ENCODE assay signal across 17 cellular contexts in genomic region chr5:157361865-157362465, GRCh38.
DNase-seq lines count a peak whose midpoint lies in the region; ATAC-seq and TF ChIP-seq lines count a peak whose summit lies in the region.
"Had no signal": no experiment of that assay in that cellular context is flagged by ENCODE, and none has a peak within 500 bp of the region (broad histone marks: within the 10 kb centered on the region; RNA-seq: fewer than 3 reads in every experiment).

No MANE protein-coding gene starts in this region.

- H3K4me3 Mint-ChIP-seq in chondrocyte (ENCODE audit: unreplicated experiment) = no peak overlapping the region

- ATAC-seq in GM21526 (IDR thresholded peaks at IDR 0.05; ENCODE audit: low FRiP score, unreplicated experiment) = no peak
- ATAC-seq: activated CD4-positive, CD25-positive, alpha-beta regulatory T cell treated with anti-CD3 and anti-CD28 coated beads, Interleukin-2, amount 50 U/mL, for 24 hours had no signal

- no peaks in the 10 kb centered on the region for H3K27me3 Mint-ChIP-seq in chondrocyte (ENCODE audit: low read depth)

- no peak overlapping the region for H3K27ac Mint-ChIP-seq in chondrocyte (ENCODE audit: unreplicated experiment)

- no peak overlapping the region for H3K27ac ChIP-seq in ovary
- H3K27ac ChIP-seq: prostate gland had no signal

- H3K9me3 Mint-ChIP-seq in chondrocyte (ENCODE audit: low read depth) = no peaks in the 10 kb centered on the region

- DNase-seq in CD1c-positive myeloid dendritic cell (ENCODE audit: extremely low spot score) (peak; percentile 48), MV-4-11 (lab: John Stamatoyannopoulos, UW) (peak; percentile 87), astrocyte of the hippocampus (ENCODE audit: low read depth, low spot score) (peak; percentile 36), islet precursor cell (peak; percentile 29), chondrocyte (ENCODE audit: low spot score) (no peak), ovary (no peak)
- no peak for DNase-seq in activated effector memory CD4-positive, alpha-beta T cell treated with Interleukin-2 at 50 U/mL for 16 hours
- DNase-seq: activated gamma-delta T cell; effector CD8-positive, alpha-beta T cell; GF-D8; hypothalamus; NCI-H526 treated with DMSO at 0.1 percent for 48 hours had no signal

- H3K36me3 ChIP-seq in ovary = no peaks in the 10 kb centered on the region

- TF ChIP-seq CTCF in chondrocyte (IDR thresholded peaks at IDR 0.05) = no peak
- TF ChIP-seq CTCF in ovary (IDR thresholded peaks at IDR 0.05) = no peak

- H3K4me1 Mint-ChIP-seq in chondrocyte (ENCODE audit: low read depth) = peaks cover 5% of the 10 kb centered on the region

- no peaks in the 10 kb centered on the region for H3K4me1 ChIP-seq in ovary (ENCODE audit: insufficient read depth)
- H3K4me1 ChIP-seq: HAP-1, prostate gland had no signal

- no peaks in the 10 kb centered on the region for H3K9me3 ChIP-seq in ovary
- H3K9me3 ChIP-seq: BLaER1 treated with 17β-estradiol and CSF1 and Interleukin-3, amounts not matched to agents 10 nM and 100 nM; HAP-1; prostate gland had no signal

- H3K27me3 ChIP-seq in ovary = no peaks in the 10 kb centered on the region
- H3K27me3 ChIP-seq: BLaER1 treated with 17β-estradiol and CSF1 and Interleukin-3, amounts not matched to agents 10 nM and 100 nM had no signal

- 45 to 54% (median 47%) methylated on average over 4 of the region's 4 CpGs for WGBS in ovary, 3 donors

- H3K36me3 Mint-ChIP-seq in chondrocyte (ENCODE audit: low read depth) = peaks cover 3% of the 10 kb centered on the region

- intact Hi-C loops in ovary (cut with DNase I) = no loop called here

- no peak for TF ChIP-seq EP300 in ovary (IDR thresholded peaks at IDR 0.05)

- no peak overlapping the region for H3K4me3 ChIP-seq in ovary
- H3K4me3 ChIP-seq: BLaER1 treated with 17β-estradiol and CSF1 and Interleukin-3, amounts not matched to agents 10 nM and 100 nM; HAP-1; prostate gland had no signal

- no peak for TF ChIP-seq POLR2A in ovary (IDR thresholded peaks at IDR 0.05)

Comparison
In these comparisons a context has a peak if more than half of its experiments do, and no peak if none do; other contexts are left out.
1. DNase-seq: peak in CD1c-positive myeloid dendritic cell (single experiment), MV-4-11 (single experiment), astrocyte of the hippocampus (single experiment) and islet precursor cell (single experiment); none in chondrocyte (single experiment), activated effector memory CD4-positive, alpha-beta T cell treated with Interleukin-2 at 50 U/mL for 16 hours (single experiment) and ovary (0 of 5).